In the genomic region with DNA sequence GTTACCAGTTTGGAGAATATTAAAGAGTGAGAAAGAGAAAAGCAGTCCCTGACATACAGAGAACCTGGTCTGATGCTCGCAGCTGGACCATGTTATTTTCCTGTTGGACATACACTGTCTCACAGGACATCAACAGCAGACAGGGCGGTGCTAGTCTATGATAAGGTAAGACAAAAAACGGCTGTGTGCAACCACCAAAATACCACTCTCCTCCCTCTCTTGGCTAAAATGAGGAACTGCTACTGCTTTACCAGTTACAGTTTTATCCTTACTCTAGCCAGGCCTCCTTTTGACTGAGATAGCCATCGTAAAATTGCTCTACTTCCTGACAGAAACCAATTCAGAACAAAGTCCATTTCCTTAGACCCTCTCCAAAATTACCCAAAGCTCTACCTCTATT, we compare ENCODE assay signal across 7 cellular contexts. TPM values are rescaled to one million over a fixed set of nuclear protein-coding genes. Genes with fewer than 3 reads are reported as not detected.
DNase-seq lines count a peak whose midpoint lies in the region; ATAC-seq and TF ChIP-seq lines count a peak whose summit lies in the region.

No MANE protein-coding gene starts in this region.

- TF ChIP-seq CTCF in HCT116 (IDR thresholded peaks at IDR 0.05 in 2 of 3, conservative IDR thresholded peaks at IDR 0.05 in 1 of 3; ENCODE audit: borderline replicate concordance in 1 of 3, insufficient read depth in 1 of 3, low read depth in 2 of 3, low read length in 2 of 3) (peak in 2 of 3 experiments; percentile 43 to 50; a peak in 3 of 6 replicates), MM.1S (IDR thresholded peaks at IDR 0.05; ENCODE audit: low read length) (peak; percentile 53), fibroblast of the aortic adventitia (IDR thresholded peaks at IDR 0.05; ENCODE audit: insufficient read depth, low read length) (peak; percentile 50), foreskin fibroblast (IDR thresholded peaks at IDR 0.05; ENCODE audit: low read depth, low read length) (no peak), stomach (IDR thresholded peaks at IDR 0.05) (no peak)

- H3K4me3 ChIP-seq in HCT116 (replicated peaks in 1 of 2; ENCODE audit: low read depth in 1 of 2, low read length in 2 of 2) (no peak overlapping the region), MM.1S (ENCODE audit: low read length) (no peak overlapping the region), fibroblast of the aortic adventitia (ENCODE audit: low read depth, low read length) (no peak overlapping the region), foreskin fibroblast (ENCODE audit: low read depth in 1 of 2, low read length in 2 of 2) (no peak overlapping the region), stomach (no peak overlapping the region)

- H4K20me1 ChIP-seq in HCT116 (ENCODE audit: insufficient read depth) (no peaks in the 10 kb centered on the region), MM.1S (ENCODE audit: insufficient read depth, low read length) (no peaks in the 10 kb centered on the region)

- H3K9ac ChIP-seq in HCT116 (ENCODE audit: low read length): no peak overlapping the region
- no peak overlapping the region for H3K9ac ChIP-seq in MM.1S (ENCODE audit: low read length)

- DNase-seq in HCT116 (ENCODE audit: low read depth, low spot score): peak; percentile 36
- DNase-seq in MM.1S: peak; percentile 47
- DNase-seq in fibroblast of the aortic adventitia (ENCODE audit: low read depth): peak; percentile 22
- DNase-seq in foreskin fibroblast: no peak
- DNase-seq in stomach: no peak
- DNase-seq in SW 1271 (lab: John Stamatoyannopoulos, UW): no peak

- CTCF ChIA-PET in HCT116 (lab: Charles Lee): no interaction called here

- intact Hi-C loops in HCT116 (cut with micrococcal nuclease): loop anchor here (1.0 kb wide), 1 partner anchor 47 kb away; a partner anchor contains a TSS
- intact Hi-C loops in stomach (cut with DNase I; ENCODE audit: low total_unique reads): no loop called here

- TF ChIP-seq RAD21 in HCT116 (IDR thresholded peaks at IDR 0.05; ENCODE audit: low read depth): no peak

- no peak overlapping the region for H3K27ac ChIP-seq in HCT116 (ENCODE audit: low read depth, low read length)
- no peak overlapping the region for H3K27ac ChIP-seq in MM.1S (ENCODE audit: low read length)
- H3K27ac ChIP-seq in stomach: peak overlapping the region in 1 of 5 donors; percentile 14

- H3K9me3 ChIP-seq in HCT116 (ENCODE audit: control insufficient read depth in 1 of 2, insufficient read depth in 1 of 2, low read depth in 1 of 2, low read length in 2 of 2) (no peaks in the 10 kb centered on the region), MM.1S (replicated peaks; ENCODE audit: insufficient read depth, low read length) (no peaks in the 10 kb centered on the region), stomach (peaks cover 0 to 6% (median 0%) of the 10 kb centered on the region in 4 donors)

- TF ChIP-seq EP300 in stomach (IDR thresholded peaks at IDR 0.05): no peak

- ATAC-seq in GM18519 (IDR thresholded peaks at IDR 0.05; ENCODE audit: low FRiP score, unreplicated experiment) (peak; percentile 92), HCT116 (peak; percentile 95)

- WGBS in stomach, 5 donors: 57 to 63% (median 58%) methylated on average over 4 of the region's 4 CpGs

- H3K79me2 ChIP-seq in HCT116 (ENCODE audit: insufficient read depth, low read length) (no peaks in the 10 kb centered on the region), MM.1S (ENCODE audit: low read length) (no peaks in the 10 kb centered on the region)

- RAD21 ChIA-PET in HCT116 (lab: Charles Lee; ENCODE audit: low non-redundant PET in 1 of 2, low total read pairs in 2 of 2, uncharacterized antibody in 2 of 2, unreplicated experiment in 2 of 2): no interaction called here

- peak overlapping the region; percentile 49 for H2AFZ ChIP-seq in HCT116 (ENCODE audit: low read depth, low read length, poor library complexity, severe bottlenecking)
- no peak overlapping the region for H2AFZ ChIP-seq in MM.1S (ENCODE audit: low read length)

- no TSS peak for BruUV-seq in HCT116 (replicated peaks; lab: Mats Ljungman, UMichigan)

- peaks cover 4 to 16% of the 10 kb centered on the region in 2 experiments; a peak in 3 of 4 replicates for H3K4me1 ChIP-seq in HCT116 (ENCODE audit: control insufficient read depth in 1 of 2, insufficient read depth in 2 of 2, low read length in 2 of 2)
- H3K4me1 ChIP-seq in MM.1S (ENCODE audit: low read length): no peaks in the 10 kb centered on the region
- H3K4me1 ChIP-seq in stomach: no peaks in the 10 kb centered on the region

- no peaks in the 10 kb centered on the region for H3F3A ChIP-seq in MM.1S (ENCODE audit: insufficient read depth, low read length)

- POLR2A ChIA-PET in HCT116 (lab: Charles Lee): no interaction called here

- H3K4me2 ChIP-seq in HCT116 (ENCODE audit: low read length) (0 out of 2 replicates have a peak overlapping the region, but pooled peaks have one; percentile 0), MM.1S (ENCODE audit: low read depth, low read length) (no peak overlapping the region)

- H3K27me3 ChIP-seq in HCT116 (ENCODE audit: insufficient read depth, low read length) (no peaks in the 10 kb centered on the region), MM.1S (replicated peaks; ENCODE audit: insufficient read depth, low read length) (no peaks in the 10 kb centered on the region), stomach (no peaks in the 10 kb centered on the region)

- no peaks in the 10 kb centered on the region for H3K36me3 ChIP-seq in HCT116 (ENCODE audit: control insufficient read depth in 1 of 2, insufficient read depth in 2 of 2, low read length in 2 of 2)
- H3K36me3 ChIP-seq in MM.1S (replicated peaks; ENCODE audit: insufficient read depth, low read length): no peaks in the 10 kb centered on the region
- H3K36me3 ChIP-seq in stomach: no peaks in the 10 kb centered on the region

- no peaks in the 10 kb centered on the region; the same call in 1 of the 2 replicates for H3K9me2 ChIP-seq in HCT116 (ENCODE audit: insufficient read depth)
- H3K9me2 ChIP-seq in MM.1S (replicated peaks; ENCODE audit: insufficient read depth, low read length): no peaks in the 10 kb centered on the region

- no peak for TF ChIP-seq POLR2A in HCT116 (IDR thresholded peaks at IDR 0.05; ENCODE audit: borderline replicate concordance, extremely low read depth, insufficient read depth, insufficient read length)
- no peak for TF ChIP-seq POLR2A in stomach (IDR thresholded peaks at IDR 0.05)

TF ChIP-seq in HCT116, 20 proteins besides CTCF, POLR2A, EP300 and RAD21:
- TF ChIP-seq CBX3 (IDR thresholded peaks at IDR 0.05; ENCODE audit: low read depth): no peak
- no peak for TF ChIP-seq EZH2phosphoT487 (IDR thresholded peaks at IDR 0.05; ENCODE audit: borderline replicate concordance)
- TF ChIP-seq ZFX (IDR thresholded peaks at IDR 0.05): no peak
- TF ChIP-seq, protein P1, sequence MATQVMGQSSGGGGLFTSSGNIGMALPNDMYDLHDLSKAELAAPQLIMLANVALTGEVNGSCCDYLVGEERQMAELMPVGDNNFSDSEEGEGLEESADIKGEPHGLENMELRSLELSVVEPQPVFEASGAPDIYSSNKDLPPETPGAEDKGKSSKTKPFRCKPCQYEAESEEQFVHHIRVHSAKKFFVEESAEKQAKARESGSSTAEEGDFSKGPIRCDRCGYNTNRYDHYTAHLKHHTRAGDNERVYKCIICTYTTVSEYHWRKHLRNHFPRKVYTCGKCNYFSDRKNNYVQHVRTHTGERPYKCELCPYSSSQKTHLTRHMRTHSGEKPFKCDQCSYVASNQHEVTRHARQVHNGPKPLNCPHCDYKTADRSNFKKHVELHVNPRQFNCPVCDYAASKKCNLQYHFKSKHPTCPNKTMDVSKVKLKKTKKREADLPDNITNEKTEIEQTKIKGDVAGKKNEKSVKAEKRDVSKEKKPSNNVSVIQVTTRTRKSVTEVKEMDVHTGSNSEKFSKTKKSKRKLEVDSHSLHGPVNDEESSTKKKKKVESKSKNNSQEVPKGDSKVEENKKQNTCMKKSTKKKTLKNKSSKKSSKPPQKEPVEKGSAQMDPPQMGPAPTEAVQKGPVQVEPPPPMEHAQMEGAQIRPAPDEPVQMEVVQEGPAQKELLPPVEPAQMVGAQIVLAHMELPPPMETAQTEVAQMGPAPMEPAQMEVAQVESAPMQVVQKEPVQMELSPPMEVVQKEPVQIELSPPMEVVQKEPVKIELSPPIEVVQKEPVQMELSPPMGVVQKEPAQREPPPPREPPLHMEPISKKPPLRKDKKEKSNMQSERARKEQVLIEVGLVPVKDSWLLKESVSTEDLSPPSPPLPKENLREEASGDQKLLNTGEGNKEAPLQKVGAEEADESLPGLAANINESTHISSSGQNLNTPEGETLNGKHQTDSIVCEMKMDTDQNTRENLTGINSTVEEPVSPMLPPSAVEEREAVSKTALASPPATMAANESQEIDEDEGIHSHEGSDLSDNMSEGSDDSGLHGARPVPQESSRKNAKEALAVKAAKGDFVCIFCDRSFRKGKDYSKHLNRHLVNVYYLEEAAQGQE (IDR thresholded peaks at IDR 0.05; ENCODE audit: low read depth): no peak
- no peak for TF ChIP-seq TCF7L2 (IDR thresholded peaks at IDR 0.05; ENCODE audit: borderline replicate concordance, extremely low read depth, insufficient read depth, insufficient read length)
- TF ChIP-seq SRF (IDR thresholded peaks at IDR 0.05; ENCODE audit: low read depth): no peak
- no peak for TF ChIP-seq ZNF274 (IDR thresholded peaks at IDR 0.05; ENCODE audit: low read depth, low read length)
- no peak for TF ChIP-seq POLR2AphosphoS5 (IDR thresholded peaks at IDR 0.05; ENCODE audit: low read depth, low read length)
- TF ChIP-seq SP1 (IDR thresholded peaks at IDR 0.05; ENCODE audit: low read depth): no peak

RNA-seq across cellular contexts. Expression of a gene that starts 47.0 kb away (rescaled TPM):
- 71.1 TPM for total RNA-seq in HCT116 (2021; ENCODE audit: unreplicated experiment)
- 23.5 and 27.5 TPM in 2 replicates for polyA plus RNA-seq in HCT116 (2012)
- total RNA-seq in fibroblast of the aortic adventitia (ENCODE audit: low replicate concordance): 13.2 and 112 TPM in 2 replicates
- 10 to 100 TPM; 17.4 to 45.7 (median 39.3) TPM for total RNA-seq in stomach
- polyA plus RNA-seq in stomach: 10 to 100 TPM; 19.4 to 33.4 (median 32.9) TPM

Comparison
In these comparisons a context has a peak if more than half of its experiments do, and no peak if none do; other contexts are left out.
1. DNase-seq: peak in HCT116 (single experiment), MM.1S (single experiment) and fibroblast of the aortic adventitia (single experiment); none in foreskin fibroblast (0 of 2), stomach (single experiment) and SW 1271 (0 of 2).
2. CTCF ChIP-seq: peak in HCT116 (2 of 3), MM.1S (single experiment) and fibroblast of the aortic adventitia (single experiment); none in foreskin fibroblast (single experiment) and stomach (0 of 7).